1 cellular context compared by ENCODE assay signal in the genomic region with DNA sequence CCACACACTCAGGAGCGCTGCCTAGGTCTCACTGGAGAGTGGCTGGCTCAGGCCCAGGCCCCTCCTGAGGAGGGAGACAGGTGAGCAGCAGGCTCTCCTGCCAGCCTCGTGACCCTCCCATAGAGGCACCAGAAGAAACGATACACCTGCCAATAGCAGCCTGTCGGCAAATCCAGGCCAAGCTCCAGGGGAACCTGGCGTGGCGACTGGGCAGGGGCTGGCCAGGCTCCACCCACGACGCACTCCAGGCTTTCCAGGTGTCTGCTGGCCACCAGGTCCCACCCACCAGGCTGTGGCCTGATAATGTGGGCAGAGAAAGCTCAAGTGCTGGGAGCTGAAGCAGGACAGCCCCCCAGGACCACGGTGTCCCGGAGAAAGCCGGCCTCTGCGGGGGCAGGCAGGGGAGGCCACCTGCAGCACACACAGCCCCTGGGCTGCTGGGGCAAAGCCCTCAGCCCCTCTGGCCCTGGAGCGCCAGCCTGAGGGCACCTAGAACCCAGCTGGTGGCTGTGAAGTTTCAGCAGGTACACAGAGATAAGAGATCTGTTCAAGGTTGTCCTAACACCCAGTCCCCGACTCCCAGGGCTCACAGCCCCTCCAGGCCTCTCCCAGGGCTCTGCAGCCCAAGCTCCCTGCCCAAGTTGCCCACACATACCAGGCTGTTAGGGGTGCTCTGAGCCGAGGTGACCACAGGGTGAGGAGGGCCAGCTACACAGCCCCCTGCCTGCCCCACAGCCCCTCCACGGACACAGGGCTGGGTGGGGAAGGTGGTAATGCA.
TF ChIP-seq lines count a peak whose summit lies in the region.

No MANE protein-coding gene starts in this region.

TF ChIP-seq in GM12878, 131 proteins besides CTCF, POLR2A, EP300 and RAD21:
- TF ChIP-seq CREB1 (IDR thresholded peaks at IDR 0.05; ENCODE audit: low read depth) (no peak), FOS (IDR thresholded peaks at IDR 0.05; ENCODE audit: borderline replicate concordance, extremely low read depth, insufficient read length) (no peak), MTA2 (IDR thresholded peaks at IDR 0.05; ENCODE audit: low read depth) (no peak), ZNF384 (IDR thresholded peaks at IDR 0.05; ENCODE audit: borderline replicate concordance, low read depth, low read length) (no peak), YBX1 (IDR thresholded peaks at IDR 0.05) (no peak), HDGF (IDR thresholded peaks at IDR 0.05) (no peak), RCOR1 (conservative IDR thresholded peaks at IDR 0.05; ENCODE audit: low read depth, low read length) (no peak), HDAC2 (IDR thresholded peaks at IDR 0.05) (no peak), ZNF622 (IDR thresholded peaks at IDR 0.05) (no peak), NBN (IDR thresholded peaks at IDR 0.05) (no peak), RB1 (IDR thresholded peaks at IDR 0.05; ENCODE audit: borderline replicate concordance) (no peak), PAX5 (IDR thresholded peaks at IDR 0.05; ENCODE audit: borderline replicate concordance, low read depth, low read length) (no peak), YY1 (IDR thresholded peaks at IDR 0.05; ENCODE audit: low read depth, low read length) (no peak), MEF2B (IDR thresholded peaks at IDR 0.05; ENCODE audit: partially characterized antibody, poor library complexity, severe bottlenecking) (no peak), NR2C1 (IDR thresholded peaks at IDR 0.05) (no peak), SIN3A (IDR thresholded peaks at IDR 0.05; ENCODE audit: low read depth, low read length) (no peak), PAX8 (IDR thresholded peaks at IDR 0.05) (no peak), ZZZ3 (IDR thresholded peaks at IDR 0.05; ENCODE audit: control insufficient read depth, insufficient read length, low read depth) (no peak)
- TF ChIP-seq, protein P1, sequence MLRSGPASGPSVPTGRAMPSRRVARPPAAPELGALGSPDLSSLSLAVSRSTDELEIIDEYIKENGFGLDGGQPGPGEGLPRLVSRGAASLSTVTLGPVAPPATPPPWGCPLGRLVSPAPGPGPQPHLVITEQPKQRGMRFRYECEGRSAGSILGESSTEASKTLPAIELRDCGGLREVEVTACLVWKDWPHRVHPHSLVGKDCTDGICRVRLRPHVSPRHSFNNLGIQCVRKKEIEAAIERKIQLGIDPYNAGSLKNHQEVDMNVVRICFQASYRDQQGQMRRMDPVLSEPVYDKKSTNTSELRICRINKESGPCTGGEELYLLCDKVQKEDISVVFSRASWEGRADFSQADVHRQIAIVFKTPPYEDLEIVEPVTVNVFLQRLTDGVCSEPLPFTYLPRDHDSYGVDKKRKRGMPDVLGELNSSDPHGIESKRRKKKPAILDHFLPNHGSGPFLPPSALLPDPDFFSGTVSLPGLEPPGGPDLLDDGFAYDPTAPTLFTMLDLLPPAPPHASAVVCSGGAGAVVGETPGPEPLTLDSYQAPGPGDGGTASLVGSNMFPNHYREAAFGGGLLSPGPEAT (IDR thresholded peaks at IDR 0.05; ENCODE audit: low read depth) = no peak
- TF ChIP-seq, protein P2, sequence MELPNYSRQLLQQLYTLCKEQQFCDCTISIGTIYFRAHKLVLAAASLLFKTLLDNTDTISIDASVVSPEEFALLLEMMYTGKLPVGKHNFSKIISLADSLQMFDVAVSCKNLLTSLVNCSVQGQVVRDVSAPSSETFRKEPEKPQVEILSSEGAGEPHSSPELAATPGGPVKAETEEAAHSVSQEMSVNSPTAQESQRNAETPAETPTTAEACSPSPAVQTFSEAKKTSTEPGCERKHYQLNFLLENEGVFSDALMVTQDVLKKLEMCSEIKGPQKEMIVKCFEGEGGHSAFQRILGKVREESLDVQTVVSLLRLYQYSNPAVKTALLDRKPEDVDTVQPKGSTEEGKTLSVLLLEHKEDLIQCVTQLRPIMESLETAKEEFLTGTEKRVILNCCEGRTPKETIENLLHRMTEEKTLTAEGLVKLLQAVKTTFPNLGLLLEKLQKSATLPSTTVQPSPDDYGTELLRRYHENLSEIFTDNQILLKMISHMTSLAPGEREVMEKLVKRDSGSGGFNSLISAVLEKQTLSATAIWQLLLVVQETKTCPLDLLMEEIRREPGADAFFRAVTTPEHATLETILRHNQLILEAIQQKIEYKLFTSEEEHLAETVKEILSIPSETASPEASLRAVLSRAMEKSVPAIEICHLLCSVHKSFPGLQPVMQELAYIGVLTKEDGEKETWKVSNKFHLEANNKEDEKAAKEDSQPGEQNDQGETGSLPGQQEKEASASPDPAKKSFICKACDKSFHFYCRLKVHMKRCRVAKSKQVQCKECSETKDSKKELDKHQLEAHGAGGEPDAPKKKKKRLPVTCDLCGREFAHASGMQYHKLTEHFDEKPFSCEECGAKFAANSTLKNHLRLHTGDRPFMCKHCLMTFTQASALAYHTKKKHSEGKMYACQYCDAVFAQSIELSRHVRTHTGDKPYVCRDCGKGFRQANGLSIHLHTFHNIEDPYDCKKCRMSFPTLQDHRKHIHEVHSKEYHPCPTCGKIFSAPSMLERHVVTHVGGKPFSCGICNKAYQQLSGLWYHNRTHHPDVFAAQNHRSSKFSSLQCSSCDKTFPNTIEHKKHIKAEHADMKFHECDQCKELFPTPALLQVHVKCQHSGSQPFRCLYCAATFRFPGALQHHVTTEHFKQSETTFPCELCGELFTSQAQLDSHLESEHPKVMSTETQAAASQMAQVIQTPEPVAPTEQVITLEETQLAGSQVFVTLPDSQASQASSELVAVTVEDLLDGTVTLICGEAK (IDR thresholded peaks at IDR 0.05; ENCODE audit: borderline replicate concordance) = no peak
